In genomic region chr3:169498336-169498735, GRCh38 we compare ENCODE assay signal across 2 cellular contexts.
TF ChIP-seq lines count a peak whose summit lies in the region.

No MANE protein-coding gene starts in this region.

TF ChIP-seq in IMR-90, 13 proteins besides CTCF, POLR2A, EP300 and RAD21:
- no peak for TF ChIP-seq MXI1 (IDR thresholded peaks at IDR 0.05; ENCODE audit: borderline replicate concordance, low read depth, low read length)
- TF ChIP-seq MAZ (IDR thresholded peaks at IDR 0.05; ENCODE audit: borderline replicate concordance, low read depth, low read length), result no peak
- no peak for TF ChIP-seq USF2 (IDR thresholded peaks at IDR 0.05; ENCODE audit: low read depth, low read length)
- no peak for TF ChIP-seq CEBPB (IDR thresholded peaks at IDR 0.05; ENCODE audit: low read depth, low read length)
- TF ChIP-seq RCOR1 (IDR thresholded peaks at IDR 0.05; ENCODE audit: insufficient replicate concordance, low read length), result no peak
- no peak for TF ChIP-seq RFX5 (IDR thresholded peaks at IDR 0.05; ENCODE audit: low read depth, low read length)
- TF ChIP-seq SMC3 (IDR thresholded peaks at IDR 0.05; ENCODE audit: low read depth, low read length), result no peak
- TF ChIP-seq MAFK (IDR thresholded peaks at IDR 0.05; ENCODE audit: low read depth, low read length), result no peak
- no peak for TF ChIP-seq NFE2L2 (IDR thresholded peaks at IDR 0.05; ENCODE audit: low read depth, low read length)
- TF ChIP-seq BHLHE40 (IDR thresholded peaks at IDR 0.05; ENCODE audit: low read depth, low read length), result no peak
- no peak for TF ChIP-seq CHD1 (IDR thresholded peaks at IDR 0.05; ENCODE audit: low read depth, low read length)
- no peak for TF ChIP-seq FOS (IDR thresholded peaks at IDR 0.05; ENCODE audit: low read depth, low read length)
- TF ChIP-seq ELK1 (IDR thresholded peaks at IDR 0.05; ENCODE audit: borderline replicate concordance, low read depth, low read length), result no peak

TF ChIP-seq in endothelial cell of umbilical vein, 7 proteins besides CTCF, POLR2A, EP300 and RAD21:
- TF ChIP-seq POLR2AphosphoS5 (IDR thresholded peaks at IDR 0.05; ENCODE audit: insufficient read depth, low read depth, low read length), result no peak
- no peak for TF ChIP-seq MYC (IDR thresholded peaks at IDR 0.05; ENCODE audit: low read depth, low read length)
- no peak for TF ChIP-seq GATA2 (IDR thresholded peaks at IDR 0.05; ENCODE audit: insufficient read depth, insufficient read length, low read depth, low read length)
- no peak for TF ChIP-seq JUN (IDR thresholded peaks at IDR 0.05; ENCODE audit: borderline replicate concordance, insufficient read depth, insufficient read length, low read depth)
- TF ChIP-seq EZH2 (IDR thresholded peaks at IDR 0.05; ENCODE audit: borderline replicate concordance, low read depth, low read length, severe bottlenecking), result no peak
- TF ChIP-seq FOS (IDR thresholded peaks at IDR 0.05; ENCODE audit: borderline replicate concordance, insufficient read depth, low read length), result no peak
- no peak for TF ChIP-seq MAX (IDR thresholded peaks at IDR 0.05; ENCODE audit: insufficient read depth, insufficient read length)
